Comparison of ENCODE assay signal across 16 cellular contexts in the genomic region with DNA sequence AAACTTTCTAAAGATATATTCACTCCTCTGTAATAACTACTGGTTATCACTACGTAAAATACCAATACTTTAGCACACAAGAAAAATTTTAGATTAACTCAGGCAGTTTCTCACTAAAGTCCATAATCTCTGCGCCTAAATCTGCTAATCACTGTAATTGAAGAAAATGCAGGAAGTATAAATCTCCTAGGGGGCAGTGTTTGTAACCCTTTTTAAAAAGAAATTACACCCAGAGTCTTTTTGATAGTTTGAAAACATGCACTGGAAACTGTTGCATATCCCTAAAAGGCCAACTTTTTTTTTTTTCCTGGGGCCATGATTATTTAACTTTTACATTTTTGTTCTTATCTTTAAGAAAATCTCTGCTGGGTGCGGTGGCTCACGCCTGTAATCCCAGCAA.
DNase-seq lines count a peak whose midpoint lies in the region; ATAC-seq and TF ChIP-seq lines count a peak whose summit lies in the region.
"Had no signal": no experiment of that assay in that cellular context is flagged by ENCODE, and none has a peak within 500 bp of the region (broad histone marks: within the 10 kb centered on the region; RNA-seq: fewer than 3 reads in every experiment).

No MANE protein-coding gene starts in this region.

- no peak overlapping the region for H3K4me3 ChIP-seq in DND-41 (ENCODE audit: low read depth in 1 of 2, low read length in 2 of 2)
- no peak overlapping the region for H3K4me3 ChIP-seq in brain microvascular endothelial cell (ENCODE audit: low read depth, low read length)
- H3K4me3 ChIP-seq in osteoblast (ENCODE audit: insufficient read depth, low read length): no peak overlapping the region
- H3K4me3 ChIP-seq: PC-9, transverse colon had no signal

- in situ Hi-C loops in brain microvascular endothelial cell (cut with HindIII; ENCODE audit: low pct_ligation_motif_present, low sequenced_read_pairs): no loop called here

- no peak overlapping the region for H2AFZ ChIP-seq in DND-41 (ENCODE audit: low read depth, low read length)
- no peak overlapping the region for H2AFZ ChIP-seq in osteoblast (ENCODE audit: low read length)
- H2AFZ ChIP-seq: PC-9 had no signal

- no peaks in the 10 kb centered on the region for H3K27me3 ChIP-seq in DND-41 (ENCODE audit: insufficient read depth, low read length, poor library complexity)
- H3K27me3 ChIP-seq in brain microvascular endothelial cell (replicated peaks): no peaks in the 10 kb centered on the region
- H3K27me3 ChIP-seq in osteoblast (ENCODE audit: insufficient read depth, low read length): no peaks in the 10 kb centered on the region
- H3K27me3 ChIP-seq: transverse colon had no signal

- H3K4me2 ChIP-seq in DND-41 (ENCODE audit: insufficient read depth, low read length) (no peak overlapping the region), osteoblast (ENCODE audit: insufficient read depth, low read length) (no peak overlapping the region)
- H3K4me2 ChIP-seq: PC-9 had no signal

- H4K20me1 ChIP-seq in DND-41 (ENCODE audit: insufficient read depth, low read length) (no peaks in the 10 kb centered on the region), osteoblast (ENCODE audit: insufficient read depth, low read length) (no peaks in the 10 kb centered on the region)

- no peak overlapping the region for H3K4me3 Mint-ChIP-seq in stimulated activated naive CD8-positive, alpha-beta T cell treated with anti-CD3 and anti-CD28 coated beads, Interleukin-15, amount 100 ng/mL, for 72 hours
- H3K4me3 Mint-ChIP-seq: activated CD4-positive, alpha-beta T cell treated with anti-CD3 and anti-CD28 coated beads, Interleukin-2, amount 10 ng/mL, durations not matched to agents 7 days and 5 days; T-helper 17 cell had no signal

- H3K36me3 ChIP-seq in DND-41 (ENCODE audit: insufficient read depth, low read length) (no peaks in the 10 kb centered on the region), brain microvascular endothelial cell (replicated peaks) (no peaks in the 10 kb centered on the region), osteoblast (ENCODE audit: insufficient read depth, low read length) (no peaks in the 10 kb centered on the region)
- H3K36me3 ChIP-seq: transverse colon had no signal

- H3K4me1 Mint-ChIP-seq in stimulated activated naive CD8-positive, alpha-beta T cell treated with anti-CD3 and anti-CD28 coated beads, Interleukin-15, amount 100 ng/mL, for 72 hours: no peaks in the 10 kb centered on the region
- H3K4me1 Mint-ChIP-seq: activated CD4-positive, alpha-beta T cell treated with anti-CD3 and anti-CD28 coated beads, Interleukin-2, amount 10 ng/mL, durations not matched to agents 7 days and 5 days; T-helper 17 cell had no signal

- no peak overlapping the region for H3K27ac Mint-ChIP-seq in stimulated activated naive CD8-positive, alpha-beta T cell treated with anti-CD3 and anti-CD28 coated beads, Interleukin-15, amount 100 ng/mL, for 72 hours
- H3K27ac Mint-ChIP-seq: activated CD4-positive, alpha-beta T cell treated with anti-CD3 and anti-CD28 coated beads, Interleukin-2, amount 10 ng/mL, durations not matched to agents 7 days and 5 days; T-helper 17 cell had no signal

- no peak overlapping the region for H3K9ac ChIP-seq in DND-41 (ENCODE audit: low read depth, low read length)

- peaks cover 3% of the 10 kb centered on the region for H3K9me3 ChIP-seq in DND-41 (ENCODE audit: insufficient read depth, low read length, severe bottlenecking)
- no peaks in the 10 kb centered on the region for H3K9me3 ChIP-seq in osteoblast (ENCODE audit: low read depth, low read length)
- H3K9me3 ChIP-seq: transverse colon had no signal

- ATAC-seq in DND-41 (ENCODE audit: insufficient read depth, low read depth): no peak
- ATAC-seq in stimulated activated naive CD8-positive, alpha-beta T cell treated with anti-CD3 and anti-CD28 coated beads, Interleukin-15, amount 100 ng/mL, for 72 hours: no peak
- ATAC-seq: T-helper 17 cell had no signal

- H3K79me2 ChIP-seq in DND-41 (ENCODE audit: insufficient read depth, low read length): no peaks in the 10 kb centered on the region
- no peaks in the 10 kb centered on the region for H3K79me2 ChIP-seq in osteoblast (ENCODE audit: insufficient read depth, low read length)

- DNase-seq in DND-41: no peak
- DNase-seq in Kasumi-1 (lab: John Stamatoyannopoulos, UW): peak; percentile 12 to 37
- DNase-seq in brain microvascular endothelial cell: no peak
- DNase-seq in osteoblast (ENCODE audit: insufficient read length, low spot score, missing footprints): no peak
- DNase-seq in stimulated activated naive CD8-positive, alpha-beta T cell treated with anti-CD3 and anti-CD28 coated beads, Interleukin-15, amount 100 ng/mL, for 72 hours: no peak
- no peak for DNase-seq in NCI-H1092 (lab: John Stamatoyannopoulos, UW)
- no peak for DNase-seq in activated CD8-positive, alpha-beta memory T cell treated with anti-CD3 and anti-CD28 coated beads, Interleukin-2, amount 50 U/mL, for 4 hours
- no peak for DNase-seq in activated CD4-positive, alpha-beta T cell treated with anti-CD3 and anti-CD28 coated beads, Interleukin-2, amount 50 U/mL, for 4 hours
- DNase-seq: activated CD4-positive, alpha-beta T cell treated with anti-CD3 and anti-CD28 coated beads, Interleukin-2, amount 10 ng/mL, durations not matched to agents 7 days and 5 days; NCI-H2171; occipital lobe; PC-9; stimulated activated CD4-positive, alpha-beta T cell treated with anti-CD3 and anti-CD28 coated beads, Interleukin-15, amount 100 ng/mL, for 24 hours; stimulated activated CD8-positive, alpha-beta memory T cell treated with anti-CD3 and anti-CD28 coated beads, Interleukin-4, amount 100 ng/mL, for 48 hours; T-helper 17 cell; transverse colon had no signal

- no peak overlapping the region for H3K27ac ChIP-seq in DND-41 (ENCODE audit: low read length)
- no peak overlapping the region for H3K27ac ChIP-seq in brain microvascular endothelial cell
- no peak overlapping the region for H3K27ac ChIP-seq in osteoblast (ENCODE audit: low read depth, low read length)
- H3K27ac ChIP-seq: PC-9, transverse colon had no signal

- TF ChIP-seq CTCF in DND-41 (IDR thresholded peaks at IDR 0.05; ENCODE audit: borderline replicate concordance, extremely low read depth, low read length, poor library complexity, severe bottlenecking) (peak; percentile 30), brain microvascular endothelial cell (IDR thresholded peaks at IDR 0.05; ENCODE audit: low read depth, low read length, missing control alignments) (peak; percentile 6), osteoblast (IDR thresholded peaks at IDR 0.05; ENCODE audit: extremely low read depth, low read depth, low read length) (peak; percentile 45)

- H3K4me1 ChIP-seq in DND-41 (ENCODE audit: insufficient read depth, low read length) (peaks cover 10% of the 10 kb centered on the region), osteoblast (ENCODE audit: insufficient read depth, low read length) (no peaks in the 10 kb centered on the region)

- peaks cover 20% of the 10 kb centered on the region for H3K27me3 Mint-ChIP-seq in stimulated activated naive CD8-positive, alpha-beta T cell treated with anti-CD3 and anti-CD28 coated beads, Interleukin-15, amount 100 ng/mL, for 72 hours
- H3K27me3 Mint-ChIP-seq: activated CD4-positive, alpha-beta T cell treated with anti-CD3 and anti-CD28 coated beads, Interleukin-2, amount 10 ng/mL, durations not matched to agents 7 days and 5 days had no signal

- no peaks in the 10 kb centered on the region for H3K9me3 Mint-ChIP-seq in stimulated activated naive CD8-positive, alpha-beta T cell treated with anti-CD3 and anti-CD28 coated beads, Interleukin-15, amount 100 ng/mL, for 72 hours
- H3K9me3 Mint-ChIP-seq: activated CD4-positive, alpha-beta T cell treated with anti-CD3 and anti-CD28 coated beads, Interleukin-2, amount 10 ng/mL, durations not matched to agents 7 days and 5 days had no signal

Comparison
In these comparisons a context has a peak if more than half of its experiments do, and no peak if none do; other contexts are left out.
1. DNase-seq: peak in Kasumi-1 (2 of 2); none in DND-41 (single experiment), brain microvascular endothelial cell (single experiment), osteoblast (single experiment), stimulated activated naive CD8-positive, alpha-beta T cell treated with anti-CD3 and anti-CD28 coated beads, Interleukin-15, amount 100 ng/mL, for 72 hours (0 of 2), NCI-H1092 (single experiment), activated CD8-positive, alpha-beta memory T cell treated with anti-CD3 and anti-CD28 coated beads, Interleukin-2, amount 50 U/mL, for 4 hours (single experiment) and activated CD4-positive, alpha-beta T cell treated with anti-CD3 and anti-CD28 coated beads, Interleukin-2, amount 50 U/mL, for 4 hours (0 of 2).
2. Peak in every context shown above with its lines, with median percentiles within 50 percentile points of each other: CTCF ChIP-seq.